ENCODE assay signal across 12 cellular contexts in genomic region chr7:106281919-106282318, GRCh38. TPM values are rescaled to one million over a fixed set of nuclear protein-coding genes. Genes with fewer than 3 reads are reported as not detected.
DNase-seq lines count a peak whose midpoint lies in the region; ATAC-seq, FAIRE-seq and TF ChIP-seq lines count a peak whose summit lies in the region.
"Had no signal": no experiment of that assay in that cellular context is flagged by ENCODE, and none has a peak within 500 bp of the region (broad histone marks: within the 10 kb centered on the region; RNA-seq: fewer than 3 reads in every experiment).

No MANE protein-coding gene starts in this region.

- no peak for TF ChIP-seq POLR2A in endothelial cell of umbilical vein (IDR thresholded peaks at IDR 0.05; ENCODE audit: low read depth, low read length)

- H3K4me3 Mint-ChIP-seq in activated T-cell treated with anti-CD3 and anti-CD28 coated beads, Interleukin-2, amount 50 U/mL, for 4 hours: peak overlapping the region; percentile 88
- H3K4me3 Mint-ChIP-seq in activated CD8-positive, alpha-beta T cell treated with anti-CD3 and anti-CD28 coated beads for 36 hours: peak overlapping the region; percentile 88
- peak overlapping the region; percentile 82 to 98 for H3K4me3 Mint-ChIP-seq in stimulated activated naive CD8-positive, alpha-beta T cell treated with anti-CD3 and anti-CD28 coated beads, Interleukin-15, amount 100 ng/mL, for 72 hours

- H3K9me3 Mint-ChIP-seq in activated T-cell treated with anti-CD3 and anti-CD28 coated beads, Interleukin-2, amount 50 U/mL, for 4 hours: no peaks in the 10 kb centered on the region
- peaks cover 2% of the 10 kb centered on the region for H3K9me3 Mint-ChIP-seq in activated CD8-positive, alpha-beta T cell treated with anti-CD3 and anti-CD28 coated beads for 36 hours
- H3K9me3 Mint-ChIP-seq in stimulated activated naive CD8-positive, alpha-beta T cell treated with anti-CD3 and anti-CD28 coated beads, Interleukin-15, amount 100 ng/mL, for 72 hours: no peaks in the 10 kb centered on the region

- FAIRE-seq in endothelial cell of umbilical vein (lab: Jason Lieb, UNC) (no peak), kidney (lab: Jason Lieb, UNC) (no peak)

- H3K36me3 ChIP-seq in endothelial cell of umbilical vein (ENCODE audit: control insufficient read depth in 2 of 2, extremely low read depth in 1 of 2, insufficient read depth in 2 of 2, low read length in 2 of 2): peaks cover 0 to 4% of the 10 kb centered on the region in 2 experiments
- H3K36me3 ChIP-seq in kidney (ENCODE audit: control insufficient read depth in 1 of 2, insufficient read depth in 2 of 2, low read length in 2 of 2): no peaks in the 10 kb centered on the region
- H3K36me3 ChIP-seq in MG63: no peaks in the 10 kb centered on the region; the same call in 1 of the 2 replicates

- peaks cover 41% of the 10 kb centered on the region for H3K4me1 Mint-ChIP-seq in activated T-cell treated with anti-CD3 and anti-CD28 coated beads, Interleukin-2, amount 50 U/mL, for 4 hours (ENCODE audit: low read depth)
- peaks cover 42% of the 10 kb centered on the region for H3K4me1 Mint-ChIP-seq in activated CD8-positive, alpha-beta T cell treated with anti-CD3 and anti-CD28 coated beads for 36 hours (ENCODE audit: low read depth)
- H3K4me1 Mint-ChIP-seq in stimulated activated naive CD8-positive, alpha-beta T cell treated with anti-CD3 and anti-CD28 coated beads, Interleukin-15, amount 100 ng/mL, for 72 hours: peaks cover 62% of the 10 kb centered on the region

- no peaks in the 10 kb centered on the region for H3K27me3 ChIP-seq in endothelial cell of umbilical vein (ENCODE audit: control insufficient read depth in 2 of 2, insufficient read depth in 2 of 2, low read length in 2 of 2)
- no peaks in the 10 kb centered on the region for H3K27me3 ChIP-seq in MG63

- CTCF ChIA-PET in activated CD8-positive, alpha-beta T cell treated with anti-CD3 and anti-CD28 coated beads for 36 hours (lab: Charles Lee): interaction anchor here (1.1 to 2.1 kb wide), 3 partner anchors 12 to 64 kb away, joined by 3 to 6 read pairs (median 6); no protein-coding TSS in a partner anchor
- CTCF ChIA-PET in endothelial cell of umbilical vein (lab: Charles Lee): interaction anchor here (0.6 to 2.1 kb wide), 6 partner anchors 65 to 378 kb away, joined by 3 to 13 read pairs (median 3); no protein-coding TSS in a partner anchor

- H3K4me1 ChIP-seq in endothelial cell of umbilical vein (ENCODE audit: control insufficient read depth, extremely low read depth, insufficient read depth, low read length) (peaks cover 44% of the 10 kb centered on the region), kidney (ENCODE audit: control insufficient read depth in 1 of 2, insufficient read depth in 1 of 2, low read depth in 1 of 2, low read length in 2 of 2) (peaks cover 0 to 10% of the 10 kb centered on the region in 2 donors)

- BruUV-seq in endothelial cell of umbilical vein (replicated peaks; lab: Mats Ljungman, UMichigan): no TSS peak

- H3K9ac ChIP-seq in endothelial cell of umbilical vein (replicated peaks; ENCODE audit: extremely low read depth, insufficient read depth, low read length) (no peak overlapping the region), kidney (ENCODE audit: low read length in 2 of 2) (no peak overlapping the region)

- ATAC-seq in activated T-cell treated with anti-CD3 and anti-CD28 coated beads, Interleukin-2, amount 50 U/mL, for 4 hours: no peak
- no peak for ATAC-seq in activated CD8-positive, alpha-beta T cell treated with anti-CD3 and anti-CD28 coated beads for 36 hours
- no peak for ATAC-seq in stimulated activated naive CD8-positive, alpha-beta T cell treated with anti-CD3 and anti-CD28 coated beads, Interleukin-15, amount 100 ng/mL, for 72 hours
- ATAC-seq: right cardiac atrium had no signal

- peak overlapping the region; percentile 96 for H3K27ac Mint-ChIP-seq in activated CD8-positive, alpha-beta T cell treated with anti-CD3 and anti-CD28 coated beads for 36 hours
- peak overlapping the region; percentile 93 to 98 for H3K27ac Mint-ChIP-seq in stimulated activated naive CD8-positive, alpha-beta T cell treated with anti-CD3 and anti-CD28 coated beads, Interleukin-15, amount 100 ng/mL, for 72 hours

- no peak overlapping the region for H2AFZ ChIP-seq in endothelial cell of umbilical vein (ENCODE audit: low read depth, low read length)

- no peaks in the 10 kb centered on the region for H3K27me3 Mint-ChIP-seq in activated T-cell treated with anti-CD3 and anti-CD28 coated beads, Interleukin-2, amount 50 U/mL, for 4 hours (ENCODE audit: low read depth)
- no peaks in the 10 kb centered on the region for H3K27me3 Mint-ChIP-seq in activated CD8-positive, alpha-beta T cell treated with anti-CD3 and anti-CD28 coated beads for 36 hours
- H3K27me3 Mint-ChIP-seq in stimulated activated naive CD8-positive, alpha-beta T cell treated with anti-CD3 and anti-CD28 coated beads, Interleukin-15, amount 100 ng/mL, for 72 hours: no peaks in the 10 kb centered on the region

- no peak for DNase-seq in activated T-cell treated with anti-CD3 and anti-CD28 coated beads, Interleukin-2, amount 50 U/mL, for 4 hours
- no peak for DNase-seq in activated T-cell treated with anti-CD3 and anti-CD28 coated beads for 4 hours
- peak; percentile 36 for DNase-seq in activated CD8-positive, alpha-beta T cell treated with anti-CD3 and anti-CD28 coated beads for 36 hours
- DNase-seq in endothelial cell of umbilical vein (ENCODE audit: low read depth, low spot score): no peak
- DNase-seq in stimulated activated naive CD8-positive, alpha-beta T cell treated with anti-CD3 and anti-CD28 coated beads, Interleukin-15, amount 100 ng/mL, for 72 hours: no peak
- no peak for DNase-seq in kidney
- DNase-seq in NK-92 (lab: John Stamatoyannopoulos, UW; ENCODE audit: unreplicated experiment): no peak
- DNase-seq in MG63: no peak
- DNase-seq: cortex of kidney, EL, NCI-H1694 treated with DMSO at 0.1 percent for 48 hours, right cardiac atrium had no signal

- H3K9me3 ChIP-seq in endothelial cell of umbilical vein (replicated peaks; ENCODE audit: control insufficient read depth, insufficient read depth, low read length) (no peaks in the 10 kb centered on the region), kidney (ENCODE audit: control insufficient read depth in 1 of 2, low read length in 2 of 2) (no peaks in the 10 kb centered on the region), MG63 (no peaks in the 10 kb centered on the region)

- H3K79me2 ChIP-seq in endothelial cell of umbilical vein (ENCODE audit: control insufficient read depth, insufficient read depth, low read length): peaks cover 74% of the 10 kb centered on the region

- H3K4me2 ChIP-seq in endothelial cell of umbilical vein (ENCODE audit: insufficient read depth, low read length): peak overlapping the region; percentile 99

- no peak for TF ChIP-seq CTCF in activated CD8-positive, alpha-beta T cell treated with anti-CD3 and anti-CD28 coated beads for 36 hours (IDR thresholded peaks at IDR 0.05)
- TF ChIP-seq CTCF in endothelial cell of umbilical vein (IDR thresholded peaks at IDR 0.05; ENCODE audit: extremely low read depth in 1 of 2, insufficient read depth in 1 of 2, low read depth in 1 of 2, low read length in 2 of 2): no peak
- TF ChIP-seq CTCF in kidney (IDR thresholded peaks at IDR 0.05; ENCODE audit: borderline replicate concordance, extremely low read depth, insufficient read depth): no peak

- dilution Hi-C loops in endothelial cell of umbilical vein (cut with MboI; ENCODE audit: extremely low pct_ligation_motif_present, low sequenced_read_pairs): no loop called here

- POLR2A ChIA-PET in activated CD8-positive, alpha-beta T cell treated with anti-CD3 and anti-CD28 coated beads for 36 hours (lab: Charles Lee): interaction anchor here (0.8 to 2.8 kb wide), 8 partner anchors 11 to 180 kb away, joined by 3 to 17 read pairs (median 5); no protein-coding TSS in a partner anchor
- POLR2A ChIA-PET in endothelial cell of umbilical vein (lab: Charles Lee): no interaction called here

- H3K4me3 ChIP-seq in endothelial cell of umbilical vein (replicated peaks in 1 of 3; ENCODE audit: insufficient read depth in 1 of 3, low read depth in 1 of 3, low read length in 3 of 3) (peak overlapping the region in 1 of 3 experiments; percentile 9), kidney (ENCODE audit: low read length in 2 of 2) (no peak overlapping the region), MG63 (no peak overlapping the region)

- intact Hi-C loops in activated CD8-positive, alpha-beta T cell treated with anti-CD3 and anti-CD28 coated beads for 36 hours (cut with micrococcal nuclease): loop anchor here (5.0 kb wide), 1 partner anchor 145 kb away; no protein-coding TSS in a partner anchor
- intact Hi-C loops in endothelial cell of umbilical vein (cut with micrococcal nuclease) (no loop called here), kidney (cut with DNase I) (no loop called here)

- peaks cover 9% of the 10 kb centered on the region for H4K20me1 ChIP-seq in endothelial cell of umbilical vein (replicated peaks; ENCODE audit: control insufficient read depth, extremely low read depth, insufficient read depth, low read length)

- H3K27ac ChIP-seq in endothelial cell of umbilical vein (ENCODE audit: insufficient read depth, low read depth, low read length) (no peak overlapping the region), kidney (ENCODE audit: low read depth in 2 of 2, low read length in 2 of 2) (no peak overlapping the region)

- peaks cover 59% of the 10 kb centered on the region for H3K36me3 Mint-ChIP-seq in activated T-cell treated with anti-CD3 and anti-CD28 coated beads, Interleukin-2, amount 50 U/mL, for 4 hours (ENCODE audit: insufficient read depth)
- peaks cover 76% of the 10 kb centered on the region for H3K36me3 Mint-ChIP-seq in activated CD8-positive, alpha-beta T cell treated with anti-CD3 and anti-CD28 coated beads for 36 hours (ENCODE audit: low read depth)

- H3K9me1 ChIP-seq in endothelial cell of umbilical vein (replicated peaks; ENCODE audit: control insufficient read depth, extremely low read depth, insufficient read depth, low read length): no peaks in the 10 kb centered on the region

RNA-seq across cellular contexts. Expression of gene NAMPT, which starts 2.9 kb away (rescaled TPM):
- 1,000 to 10,000 TPM; 1,116 to 1,426 (median 1,121) TPM for total RNA-seq in activated T-cell treated with anti-CD3 and anti-CD28 coated beads, Interleukin-2, amount 50 U/mL, for 4 hours
- total RNA-seq in activated CD8-positive, alpha-beta T cell treated with anti-CD3 and anti-CD28 coated beads for 36 hours: 100 to 1,000 TPM; 790 to 812 TPM
- total RNA-seq in endothelial cell of umbilical vein (113 and 133 TPM in 2 replicates), kidney (217 TPM)
- polyA plus RNA-seq in endothelial cell of umbilical vein (13.6 and 17.5 TPM in 2 replicates), kidney (ENCODE audit: insufficient read depth, low read depth, low replicate concordance) (16.5 TPM)
- 30.4 and 30.6 TPM in 2 replicates for polyA plus RNA-seq in endothelial cell of umbilical vein (2011; cell fraction: cytosol; rRNA removed)
- polyA plus RNA-seq in endothelial cell of umbilical vein (2011; cell fraction: nucleus; rRNA removed): 39.2 and 62.2 TPM in 2 replicates
- 145 and 151 TPM in 2 replicates for polyA plus RNA-seq in endothelial cell of umbilical vein (2012)
- 33.0 and 45.3 TPM in 2 replicates for polyA minus RNA-seq in endothelial cell of umbilical vein
- polyA minus RNA-seq in endothelial cell of umbilical vein (2011; cell fraction: cytosol; rRNA and poly(A)+ RNA removed): 46.0 TPM
- 152 and 226 TPM in 2 replicates for polyA minus RNA-seq in endothelial cell of umbilical vein (2011; cell fraction: nucleus; rRNA and poly(A)+ RNA removed)
- 39.7 and 83.9 TPM in 2 replicates for total RNA-seq in MG63 (2014; rRNA removed; shearing (Covaris generic); ENCODE audit: low replicate concordance)
